ENCODE assay signal across 16 cellular contexts in genomic region chr14:21063479-21063878, GRCh38. TPM values are rescaled to one million over a fixed set of nuclear protein-coding genes. Genes with fewer than 3 reads are reported as not detected.
DNase-seq lines count a peak whose midpoint lies in the region; ATAC-seq, FAIRE-seq and TF ChIP-seq lines count a peak whose summit lies in the region.
"Had no signal": no experiment of that assay in that cellular context is flagged by ENCODE, and none has a peak within 500 bp of the region (broad histone marks: within the 10 kb centered on the region; RNA-seq: fewer than 3 reads in every experiment).

No MANE protein-coding gene starts in this region.

- intact Hi-C loops in psoas muscle (cut with DNase I) (no loop called here), posterior vena cava (cut with DNase I) (no loop called here)

- FAIRE-seq in frontal cortex (lab: Jason Lieb, UNC), result no peak
- FAIRE-seq: GM19239 had no signal

- TF ChIP-seq CTCF in fibroblast of the aortic adventitia (IDR thresholded peaks at IDR 0.05; ENCODE audit: insufficient read depth, low read length) (no peak), psoas muscle (IDR thresholded peaks at IDR 0.05) (no peak)

- no peaks in the 10 kb centered on the region for H3K36me3 ChIP-seq in psoas muscle (ENCODE audit: insufficient read depth in 1 of 2, low read depth in 1 of 2)

- H3K27ac ChIP-seq in psoas muscle, result no peak overlapping the region

- WGBS in psoas muscle, 3 donors, result 43 to 45% (median 44%) methylated on average over 3 of the region's 3 CpGs

- no peaks in the 10 kb centered on the region for H3K27me3 ChIP-seq in psoas muscle (ENCODE audit: insufficient read depth in 3 of 3, low read length in 2 of 3)

- no peaks in the 10 kb centered on the region for H3K4me1 ChIP-seq in psoas muscle

- no peak overlapping the region for H3K4me3 ChIP-seq in fibroblast of the aortic adventitia (ENCODE audit: low read depth, low read length)
- H3K4me3 ChIP-seq in psoas muscle, result no peak overlapping the region

- ATAC-seq in psoas muscle, result peak; percentile 69 to 88 (median 74)
- no peak for ATAC-seq in HG03460 (IDR thresholded peaks at IDR 0.05; ENCODE audit: unreplicated experiment)
- ATAC-seq in HG03457 (IDR thresholded peaks at IDR 0.05; ENCODE audit: unreplicated experiment), result no peak
- ATAC-seq: CD8-positive, alpha-beta T cell had no signal

- DNase-seq in EL (peak; percentile 92), RPMI7951 (ENCODE audit: low read depth) (peak; percentile 76), fibroblast of the aortic adventitia (ENCODE audit: low read depth) (peak; percentile 82), psoas muscle (peak in 1 of 2 donors; percentile 47), posterior vena cava (ENCODE audit: low spot score) (no peak), frontal cortex (ENCODE audit: low spot score in 2 of 2) (no peak)
- DNase-seq: CD8-positive, alpha-beta T cell; effector CD8-positive, alpha-beta T cell; naive B cell; NCI-H2171 treated with DMSO at 0.1 percent for 48 hours; stimulated activated CD4-positive, alpha-beta T cell treated with anti-CD3 and anti-CD28 coated beads, Interleukin-15, amount 100 ng/mL, for 24 hours; stimulated activated CD8-positive, alpha-beta memory T cell treated with anti-CD3 and anti-CD28 coated beads, Interleukin-4, amount 100 ng/mL, for 48 hours had no signal

- no peaks in the 10 kb centered on the region for H3K9me3 ChIP-seq in psoas muscle

RNA-seq across cellular contexts. Expression of gene RNASE8, which starts 5.9 kb away (rescaled TPM):
- not detected in 2 replicates for total RNA-seq in RPMI7951 (2014; rRNA removed; shearing (Covaris generic))
- total RNA-seq in fibroblast of the aortic adventitia (ENCODE audit: low replicate concordance) (not detected in 2 replicates), psoas muscle (not detected), posterior vena cava (not detected), frontal cortex (not detected)
- not detected for polyA plus RNA-seq in psoas muscle
- total RNA-seq: activated CD8-positive, alpha-beta memory T cell treated with anti-CD3 and anti-CD28 coated beads for 36 hours; CD8-positive, alpha-beta T cell had no signal

RNA-seq across cellular contexts. Expression of gene ARHGEF40, which starts 6.6 kb away (rescaled TPM):
- 26.0 and 38.4 TPM in 2 replicates for total RNA-seq in RPMI7951 (2014; rRNA removed; shearing (Covaris generic))
- 47.4 and 71.9 TPM in 2 replicates for total RNA-seq in fibroblast of the aortic adventitia (ENCODE audit: low replicate concordance)
- 10 to 100 TPM in 3 of 4 donors, 1 to 10 TPM in 1; 9.8 to 18.7 (median 12.6) TPM for total RNA-seq in psoas muscle
- 10 to 100 TPM in 1 of 3 donors, 1 to 10 TPM in 2; 6.8 to 10.1 (median 7.3) TPM for polyA plus RNA-seq in psoas muscle
- total RNA-seq in posterior vena cava, result 10 to 100 TPM; 41.4 to 48.6 TPM
- 11.4 TPM for total RNA-seq in frontal cortex

RNA-seq across cellular contexts. Expression of gene RNASE7, which starts 21.3 kb away (rescaled TPM):
- total RNA-seq in RPMI7951 (2014; rRNA removed; shearing (Covaris generic)), result not detected in 2 replicates
- total RNA-seq in fibroblast of the aortic adventitia (ENCODE audit: low replicate concordance), result not detected in 2 replicates
- total RNA-seq in psoas muscle, result under 1 TPM; 0.15 to 0.43 (median 0.28) TPM
- 1 to 10 TPM in 1 of 3 donors, under 1 TPM in 1, not detected in 1; 0.73 to 1.9 TPM for polyA plus RNA-seq in psoas muscle
- not detected for total RNA-seq in posterior vena cava
- not detected for total RNA-seq in frontal cortex
- total RNA-seq: activated CD8-positive, alpha-beta memory T cell treated with anti-CD3 and anti-CD28 coated beads for 36 hours; CD8-positive, alpha-beta T cell had no signal

RNA-seq across cellular contexts. Expression of gene RNASE13, which starts 28.9 kb away (rescaled TPM):
- not detected in 2 replicates for total RNA-seq in RPMI7951 (2014; rRNA removed; shearing (Covaris generic))
- total RNA-seq in fibroblast of the aortic adventitia (ENCODE audit: low replicate concordance) (not detected in 2 replicates), psoas muscle (not detected), posterior vena cava (not detected), frontal cortex (not detected)
- polyA plus RNA-seq in psoas muscle, result under 1 TPM in 1 of 3 donors, not detected in 2; 0.05 TPM
- total RNA-seq: activated CD8-positive, alpha-beta memory T cell treated with anti-CD3 and anti-CD28 coated beads for 36 hours; CD8-positive, alpha-beta T cell had no signal

RNA-seq across cellular contexts. Expression of gene TPPP2, which starts 33.5 kb away (rescaled TPM):
- not detected in 2 replicates for total RNA-seq in RPMI7951 (2014; rRNA removed; shearing (Covaris generic))
- total RNA-seq in fibroblast of the aortic adventitia (ENCODE audit: low replicate concordance), result not detected in 2 replicates
- total RNA-seq in psoas muscle, result 1 to 10 TPM in 3 of 4 donors, under 1 TPM in 1; 0.90 to 3.2 (median 2.5) TPM
- 1 to 10 TPM in 2 of 3 donors, not detected in 1; 1.3 to 2.0 TPM for polyA plus RNA-seq in psoas muscle
- not detected for total RNA-seq in posterior vena cava
- not detected for total RNA-seq in frontal cortex
- total RNA-seq: activated CD8-positive, alpha-beta memory T cell treated with anti-CD3 and anti-CD28 coated beads for 36 hours; CD8-positive, alpha-beta T cell had no signal

Comparison
In these comparisons a context has a peak if more than half of its experiments do, and no peak if none do; other contexts are left out.
1. DNase-seq: peak in EL (single experiment), RPMI7951 (single experiment) and fibroblast of the aortic adventitia (single experiment); none in posterior vena cava (single experiment) and frontal cortex (0 of 2).
2. ATAC-seq: peak in psoas muscle (4 of 4); none in HG03460 (single experiment) and HG03457 (single experiment).